11 cellular contexts compared by ENCODE assay signal in the genomic region with DNA sequence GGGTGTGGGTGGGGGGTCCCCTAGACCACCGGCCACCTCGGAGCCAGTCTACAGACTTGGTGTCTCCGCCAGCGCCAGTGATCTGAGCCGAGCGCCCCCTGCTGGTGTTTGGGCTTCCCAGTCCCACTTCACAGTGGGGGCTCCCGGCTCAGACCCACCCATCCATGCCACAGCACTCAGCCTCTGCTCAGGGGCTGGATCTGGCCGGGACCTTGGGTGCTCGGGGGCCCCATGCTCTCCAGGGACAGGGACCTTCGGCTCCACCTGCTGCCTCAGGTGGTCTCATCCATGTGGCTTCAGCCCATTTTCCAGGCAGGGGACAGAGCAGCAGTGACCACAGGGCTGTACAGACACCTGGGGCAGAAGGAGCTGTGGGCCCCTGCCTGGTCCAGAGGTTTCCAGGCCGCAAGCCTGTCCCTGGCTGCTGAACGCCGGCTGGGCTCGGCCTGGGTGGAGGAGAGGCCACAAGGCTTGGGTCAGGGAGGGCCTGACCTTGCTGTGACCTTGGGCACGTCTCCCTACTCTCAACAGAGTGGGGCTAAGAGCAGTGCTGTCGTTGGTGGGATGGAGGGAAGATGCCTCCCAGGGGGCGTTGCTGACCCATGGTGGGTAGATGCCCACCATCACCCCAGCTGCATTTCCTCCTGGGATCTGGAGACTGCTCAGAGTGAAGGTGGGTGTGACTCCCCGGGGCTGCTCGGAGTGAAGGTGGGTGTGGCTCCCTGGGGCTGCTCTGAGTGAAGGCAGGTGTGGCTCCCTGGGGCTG.
DNase-seq lines count a peak whose midpoint lies in the region; ATAC-seq, FAIRE-seq and TF ChIP-seq lines count a peak whose summit lies in the region.
"Had no signal": no experiment of that assay in that cellular context is flagged by ENCODE, and none has a peak within 500 bp of the region (broad histone marks: within the 10 kb centered on the region; RNA-seq: fewer than 3 reads in every experiment).

No MANE protein-coding gene starts in this region.

- FAIRE-seq in GM12892 (lab: Jason Lieb, UNC): no peak

- CTCF ChIA-PET in Panc1 (lab: Charles Lee): no interaction called here

- ATAC-seq in Panc1: no peak; the same call in 1 of the 2 replicates
- ATAC-seq in GM18519 (IDR thresholded peaks at IDR 0.05; ENCODE audit: low FRiP score, unreplicated experiment): no peak

- peaks cover 9% of the 10 kb centered on the region for H3K4me1 Mint-ChIP-seq in endodermal cell

- no TSS peak for BruUV-seq in Panc1 (replicated peaks; lab: Mats Ljungman, UMichigan)

- no peaks in the 10 kb centered on the region for H3K9me3 Mint-ChIP-seq in endodermal cell
- H3K9me3 Mint-ChIP-seq: stimulated activated naive CD8-positive, alpha-beta T cell treated with anti-CD3 and anti-CD28 coated beads, Interleukin-15, Interleukin-2, amounts not matched to agents 100 ng/mL and 50 ng/mL, for 24 hours had no signal

- H3K4me3 ChIP-seq in Panc1 (ENCODE audit: low read depth in 2 of 2, low read length in 2 of 2) (no peak overlapping the region), endodermal cell (ENCODE audit: low read length) (no peak overlapping the region)

- no peak for TF ChIP-seq POLR2A in GM12892 (IDR thresholded peaks at IDR 0.05; ENCODE audit: low read depth, low read length)

- peak; percentile 49 for DNase-seq in GM12892 (ENCODE audit: insufficient read length)
- DNase-seq in Panc1 (ENCODE audit: low read depth, low spot score): no peak
- DNase-seq in endodermal cell: peak; percentile 87
- peak; percentile 25 for DNase-seq in stimulated activated CD4-positive, alpha-beta T cell treated with anti-CD3 and anti-CD28 coated beads, Interleukin-1b, Interleukin-23, amount 100 ng/mL, for 48 hours
- DNase-seq in central memory CD4-positive, alpha-beta T cell: no peak
- no peak for DNase-seq in glomerular visceral epithelial cell (ENCODE audit: extremely low spot score)
- no peak for DNase-seq in GM19238 (ENCODE audit: insufficient read length, low spot score)

- WGBS in endodermal cell (ENCODE audit: insufficient coverage in 1 of 2, insufficient read length in 1 of 2), 2 experiments: 85 to 94% methylated on average over 3 to 18 of the region's 19 CpGs

- H3K36me3 ChIP-seq in Panc1 (ENCODE audit: control insufficient read depth, insufficient read depth, low read length) (no peaks in the 10 kb centered on the region), endodermal cell (ENCODE audit: control insufficient read depth, insufficient read depth, low read length) (no peaks in the 10 kb centered on the region)

- H3K4me3 Mint-ChIP-seq in endodermal cell: no peak overlapping the region
- H3K4me3 Mint-ChIP-seq: stimulated activated naive CD8-positive, alpha-beta T cell treated with anti-CD3 and anti-CD28 coated beads, Interleukin-15, Interleukin-2, amounts not matched to agents 100 ng/mL and 50 ng/mL, for 24 hours had no signal

- intact Hi-C loops in Panc1 (cut with micrococcal nuclease; ENCODE audit: unreplicated experiment): no loop called here

- TF ChIP-seq CTCF in Panc1 (IDR thresholded peaks at IDR 0.05): peak; percentile 76
- peak; percentile 84 for TF ChIP-seq CTCF in endodermal cell (conservative IDR thresholded peaks at IDR 0.05)

- peak overlapping the region; percentile 58 for H3K27ac Mint-ChIP-seq in endodermal cell
- H3K27ac Mint-ChIP-seq: stimulated activated naive CD8-positive, alpha-beta T cell treated with anti-CD3 and anti-CD28 coated beads, Interleukin-15, Interleukin-2, amounts not matched to agents 100 ng/mL and 50 ng/mL, for 24 hours had no signal

- in situ Hi-C loops in Panc1 (cut with HindIII; ENCODE audit: low pct_unique_long_range_greater_than_20kb, low sequenced_read_pairs): no loop called here

- H3K9ac ChIP-seq in endodermal cell (ENCODE audit: extremely low read depth, low read length, poor library complexity, severe bottlenecking): no peak overlapping the region
- H3K9ac ChIP-seq: KMS-11 had no signal

- no peaks in the 10 kb centered on the region for H3K27me3 Mint-ChIP-seq in endodermal cell (ENCODE audit: insufficient read depth)

- no peaks in the 10 kb centered on the region for H3K4me1 ChIP-seq in Panc1 (ENCODE audit: control insufficient read depth, insufficient read depth, low read length)
- no peaks in the 10 kb centered on the region for H3K4me1 ChIP-seq in endodermal cell (ENCODE audit: control insufficient read depth, insufficient read depth, low read length)

- POLR2A ChIA-PET in Panc1 (lab: Charles Lee): no interaction called here

- H3K27ac ChIP-seq in Panc1 (ENCODE audit: low read length) (no peak overlapping the region), endodermal cell (ENCODE audit: low read depth, low read length) (no peak overlapping the region)
- H3K27ac ChIP-seq: epithelial cell of prostate, KMS-11 had no signal

- H3K9me3 ChIP-seq in Panc1 (ENCODE audit: control insufficient read depth, insufficient read depth, low read depth, low read length) (no peaks in the 10 kb centered on the region), endodermal cell (ENCODE audit: control insufficient read depth, low read length) (peaks cover 4% of the 10 kb centered on the region)

- no peaks in the 10 kb centered on the region for H3K36me3 Mint-ChIP-seq in endodermal cell (ENCODE audit: low read depth)

- H3K27me3 ChIP-seq in Panc1 (ENCODE audit: control insufficient read depth, insufficient read depth, low read length) (no peaks in the 10 kb centered on the region), endodermal cell (ENCODE audit: control insufficient read depth, insufficient read depth, low read length, poor library complexity, severe bottlenecking) (no peaks in the 10 kb centered on the region)

Comparison
In these comparisons a context has a peak if more than half of its experiments do, and no peak if none do; other contexts are left out.
1. DNase-seq: peak in GM12892 (single experiment), endodermal cell (single experiment) and stimulated activated CD4-positive, alpha-beta T cell treated with anti-CD3 and anti-CD28 coated beads, Interleukin-1b, Interleukin-23, amount 100 ng/mL, for 48 hours (single experiment); none in Panc1 (single experiment), central memory CD4-positive, alpha-beta T cell (single experiment), glomerular visceral epithelial cell (single experiment) and GM19238 (single experiment).